Comparison of ENCODE assay signal across 12 cellular contexts in genomic region chr1:35029756-35030155, GRCh38. TPM values are rescaled to one million over a fixed set of nuclear protein-coding genes. Genes with fewer than 3 reads are reported as not detected.
DNase-seq lines count a peak whose midpoint lies in the region; ATAC-seq, FAIRE-seq and TF ChIP-seq lines count a peak whose summit lies in the region.
"Had no signal": no experiment of that assay in that cellular context is flagged by ENCODE, and none has a peak within 500 bp of the region (broad histone marks: within the 10 kb centered on the region; RNA-seq: fewer than 3 reads in every experiment).

No MANE protein-coding gene starts in this region.

- no peaks in the 10 kb centered on the region for H3K27me3 Mint-ChIP-seq in stimulated activated naive CD8-positive, alpha-beta T cell treated with anti-CD3 and anti-CD28 coated beads, Interleukin-15, Interleukin-2, amounts not matched to agents 100 ng/mL and 50 ng/mL, for 24 hours
- H3K27me3 Mint-ChIP-seq in activated naive CD8-positive, alpha-beta T cell: no peaks in the 10 kb centered on the region

- no peak overlapping the region for H3K27ac ChIP-seq in kidney (ENCODE audit: low read depth in 2 of 2, low read length in 2 of 2)
- no peak overlapping the region for H3K27ac ChIP-seq in upper lobe of right lung
- H3K27ac ChIP-seq: colonic mucosa, KMS-11, thyroid gland had no signal

- H3K9me3 Mint-ChIP-seq in stimulated activated naive CD8-positive, alpha-beta T cell treated with anti-CD3 and anti-CD28 coated beads, Interleukin-15, Interleukin-2, amounts not matched to agents 100 ng/mL and 50 ng/mL, for 24 hours: peaks cover 6% of the 10 kb centered on the region
- H3K9me3 Mint-ChIP-seq in activated naive CD8-positive, alpha-beta T cell (ENCODE audit: low read depth): peaks cover 3% of the 10 kb centered on the region

- intact Hi-C loops in kidney (cut with DNase I) (no loop called here), upper lobe of right lung (cut with DNase I) (no loop called here)

- FAIRE-seq in kidney (lab: Jason Lieb, UNC): no peak
- FAIRE-seq: D721Med had no signal

- H3K9ac ChIP-seq in kidney (ENCODE audit: low read length in 2 of 2): peak overlapping the region in 1 of 2 donors; percentile 100
- H3K9ac ChIP-seq: KMS-11 had no signal

- DNase-seq in stimulated activated naive CD8-positive, alpha-beta T cell treated with anti-CD3 and anti-CD28 coated beads, Interleukin-15, Interleukin-2, amounts not matched to agents 100 U/mL and 50 U/mL, for 24 hours: no peak
- DNase-seq in kidney (no peak), upper lobe of right lung (no peak), DMS53 (lab: John Stamatoyannopoulos, UW) (no peak), NCI-H2227 (lab: John Stamatoyannopoulos, UW; ENCODE audit: unreplicated experiment) (no peak)
- DNase-seq: colonic mucosa, thyroid gland had no signal

- TF ChIP-seq CTCF in kidney (IDR thresholded peaks at IDR 0.05; ENCODE audit: borderline replicate concordance, extremely low read depth, insufficient read depth): no peak
- no peak for TF ChIP-seq CTCF in upper lobe of right lung (IDR thresholded peaks at IDR 0.05)

- no peak overlapping the region for H3K27ac Mint-ChIP-seq in stimulated activated naive CD8-positive, alpha-beta T cell treated with anti-CD3 and anti-CD28 coated beads, Interleukin-15, Interleukin-2, amounts not matched to agents 100 ng/mL and 50 ng/mL, for 24 hours
- H3K27ac Mint-ChIP-seq in activated naive CD8-positive, alpha-beta T cell: peak overlapping the region; percentile 99

- peaks cover 49% of the 10 kb centered on the region for H3K4me1 Mint-ChIP-seq in stimulated activated naive CD8-positive, alpha-beta T cell treated with anti-CD3 and anti-CD28 coated beads, Interleukin-15, Interleukin-2, amounts not matched to agents 100 ng/mL and 50 ng/mL, for 24 hours (ENCODE audit: low read depth)
- peaks cover 45% of the 10 kb centered on the region for H3K4me1 Mint-ChIP-seq in activated naive CD8-positive, alpha-beta T cell (ENCODE audit: low read depth)

- no peaks in the 10 kb centered on the region for H3K27me3 ChIP-seq in upper lobe of right lung
- H3K27me3 ChIP-seq: colonic mucosa, thyroid gland had no signal

- H3K4me3 Mint-ChIP-seq in stimulated activated naive CD8-positive, alpha-beta T cell treated with anti-CD3 and anti-CD28 coated beads, Interleukin-15, Interleukin-2, amounts not matched to agents 100 ng/mL and 50 ng/mL, for 24 hours: peak overlapping the region; percentile 100
- peak overlapping the region; percentile 100 for H3K4me3 Mint-ChIP-seq in activated naive CD8-positive, alpha-beta T cell

- peak overlapping the region; percentile 20 to 100 for H3K4me3 ChIP-seq in kidney (ENCODE audit: low read length in 2 of 2)
- H3K4me3 ChIP-seq in upper lobe of right lung: peak overlapping the region; percentile 91

- ATAC-seq in stimulated activated naive CD8-positive, alpha-beta T cell treated with anti-CD3 and anti-CD28 coated beads, Interleukin-15, Interleukin-2, amounts not matched to agents 100 U/mL and 50 U/mL, for 24 hours: no peak
- ATAC-seq in upper lobe of right lung: no peak
- ATAC-seq in HG03159 (IDR thresholded peaks at IDR 0.05; ENCODE audit: unreplicated experiment): no peak

- peaks cover 0 to 7% of the 10 kb centered on the region in 2 donors for H3K36me3 ChIP-seq in kidney (ENCODE audit: control insufficient read depth in 1 of 2, insufficient read depth in 2 of 2, low read length in 2 of 2)
- peaks cover 4% of the 10 kb centered on the region for H3K36me3 ChIP-seq in upper lobe of right lung
- H3K36me3 ChIP-seq: colonic mucosa had no signal

- peaks cover 41% of the 10 kb centered on the region for H3K36me3 Mint-ChIP-seq in stimulated activated naive CD8-positive, alpha-beta T cell treated with anti-CD3 and anti-CD28 coated beads, Interleukin-15, Interleukin-2, amounts not matched to agents 100 ng/mL and 50 ng/mL, for 24 hours (ENCODE audit: low read depth)
- peaks cover 18% of the 10 kb centered on the region for H3K36me3 Mint-ChIP-seq in activated naive CD8-positive, alpha-beta T cell

- peaks cover 0 to 8% of the 10 kb centered on the region in 2 donors for H3K9me3 ChIP-seq in kidney (ENCODE audit: control insufficient read depth in 1 of 2, low read length in 2 of 2)
- H3K9me3 ChIP-seq in upper lobe of right lung: peaks cover 6% of the 10 kb centered on the region
- H3K9me3 ChIP-seq: colonic mucosa, thyroid gland had no signal

- H3K4me1 ChIP-seq in kidney (ENCODE audit: control insufficient read depth in 1 of 2, insufficient read depth in 1 of 2, low read depth in 1 of 2, low read length in 2 of 2) (peaks cover 0 to 3% of the 10 kb centered on the region in 2 donors), upper lobe of right lung (peaks cover 14% of the 10 kb centered on the region)

RNA-seq across cellular contexts. Expression of gene ZMYM6, which starts 2.0 kb away (rescaled TPM):
- 23.8 TPM for total RNA-seq in kidney
- polyA plus RNA-seq in kidney (ENCODE audit: insufficient read depth, low read depth, low replicate concordance): 8.8 TPM
- 21.3 TPM for total RNA-seq in upper lobe of right lung

RNA-seq across cellular contexts. Expression of gene TMEM35B, which starts 44.6 kb away (rescaled TPM):
- total RNA-seq in kidney: 44.2 TPM
- 48.3 TPM for polyA plus RNA-seq in kidney (ENCODE audit: insufficient read depth, low read depth, low replicate concordance)
- 50.9 TPM for total RNA-seq in upper lobe of right lung

RNA-seq across cellular contexts. Expression of gene ZMYM1, which starts 49.4 kb away (rescaled TPM):
- total RNA-seq in kidney (18.9 TPM), upper lobe of right lung (20.1 TPM)
- 2.9 TPM for polyA plus RNA-seq in kidney (ENCODE audit: insufficient read depth, low read depth, low replicate concordance)
